ENCODE assay signal across 22 cellular contexts in the genomic region with DNA sequence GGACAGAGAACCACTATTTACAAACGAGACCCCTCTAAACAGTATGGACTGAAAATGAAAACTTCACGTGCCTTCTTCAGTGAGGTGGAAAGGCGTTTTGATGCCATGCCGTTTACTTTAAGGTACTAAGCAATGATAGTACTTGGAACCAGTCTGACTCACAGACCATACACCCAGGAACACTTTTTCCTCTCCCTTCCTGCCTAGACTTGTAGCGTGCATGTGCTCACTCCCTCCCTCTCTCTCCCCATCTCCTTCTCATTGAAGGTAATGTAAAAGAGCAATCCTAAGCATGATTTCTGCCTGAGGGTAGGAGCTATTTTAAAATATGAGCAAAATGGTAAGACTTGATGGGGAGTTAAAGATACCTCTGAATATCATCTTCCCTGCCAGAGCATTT. TPM values are rescaled to one million over a fixed set of nuclear protein-coding genes. Genes with fewer than 3 reads are reported as not detected.
DNase-seq lines count a peak whose midpoint lies in the region; ATAC-seq, FAIRE-seq and TF ChIP-seq lines count a peak whose summit lies in the region.
"Had no signal": no experiment of that assay in that cellular context is flagged by ENCODE, and none has a peak within 500 bp of the region (broad histone marks: within the 10 kb centered on the region; RNA-seq: fewer than 3 reads in every experiment).

No MANE protein-coding gene starts in this region.

- H3K9me3 Mint-ChIP-seq in activated naive CD4-positive, alpha-beta T cell treated with anti-CD3 and anti-CD28 coated beads for 36 hours = no peaks in the 10 kb centered on the region
- H3K9me3 Mint-ChIP-seq in activated naive CD4-positive, alpha-beta T cell treated with anti-CD3 and anti-CD28 coated beads, Interleukin-2, amount 10 ng/mL, durations not matched to agents 7 days and 5 days = no peaks in the 10 kb centered on the region
- H3K9me3 Mint-ChIP-seq in nephron progenitor cell = no peaks in the 10 kb centered on the region
- H3K9me3 Mint-ChIP-seq: CD8-positive, alpha-beta memory T cell had no signal

- ATAC-seq in heart right ventricle = no peak
- ATAC-seq: GM12878 had no signal

- peaks cover 68% of the 10 kb centered on the region for H3K36me3 Mint-ChIP-seq in activated naive CD4-positive, alpha-beta T cell treated with anti-CD3 and anti-CD28 coated beads for 36 hours (ENCODE audit: low read depth)
- peaks cover 72% of the 10 kb centered on the region for H3K36me3 Mint-ChIP-seq in activated naive CD4-positive, alpha-beta T cell treated with anti-CD3 and anti-CD28 coated beads, Interleukin-2, amount 10 ng/mL, durations not matched to agents 7 days and 5 days
- peaks cover 78% of the 10 kb centered on the region for H3K36me3 Mint-ChIP-seq in nephron progenitor cell (ENCODE audit: low read depth)

- peaks cover 5 to 19% (median 15%) of the 10 kb centered on the region in 9 donors for H3K4me1 ChIP-seq in heart right ventricle

- no peak overlapping the region for H3K27ac ChIP-seq in heart right ventricle
- H3K27ac ChIP-seq: BLaER1 treated with 17β-estradiol and CSF1 and Interleukin-3, amounts not matched to agents 10 nM and 100 nM; GM23248; KMS-11 had no signal

- H3K36me3 ChIP-seq in bronchial epithelial cell (ENCODE audit: control insufficient read depth, insufficient read depth, low read length) (peaks cover 16% of the 10 kb centered on the region), heart right ventricle (peaks cover 0 to 86% (median 71%) of the 10 kb centered on the region in 9 donors)

- no peak overlapping the region for H3K4me3 Mint-ChIP-seq in activated naive CD4-positive, alpha-beta T cell treated with anti-CD3 and anti-CD28 coated beads for 36 hours
- no peak overlapping the region for H3K4me3 Mint-ChIP-seq in activated naive CD4-positive, alpha-beta T cell treated with anti-CD3 and anti-CD28 coated beads, Interleukin-2, amount 10 ng/mL, durations not matched to agents 7 days and 5 days
- no peak overlapping the region for H3K4me3 Mint-ChIP-seq in nephron progenitor cell

- TF ChIP-seq CTCF in bronchial epithelial cell (IDR thresholded peaks at IDR 0.05; ENCODE audit: insufficient read depth, low read length, severe bottlenecking) (no peak), nephron progenitor cell (IDR thresholded peaks at IDR 0.05) (no peak), heart right ventricle (IDR thresholded peaks at IDR 0.05) (no peak)

- H3K9me3 ChIP-seq in heart right ventricle = no peaks in the 10 kb centered on the region
- H3K9me3 ChIP-seq: HAP-1 had no signal

- intact Hi-C loops in activated naive CD4-positive, alpha-beta T cell treated with anti-CD3 and anti-CD28 coated beads for 36 hours (cut with micrococcal nuclease) = loop anchor here (10.0 kb wide), 1 partner anchor 1126 kb away; the partner anchor contains the start of gene TESPA1
- intact Hi-C loops in heart right ventricle (cut with DNase I) = loop anchor here in 3 of 10 donors (10.0 kb wide), 3 partner anchors 354 to 376 kb away; partner anchors contain the start of genes SPRYD4 (in 2 of the 3) and GDF11 (in 1 of the 3)

- peak overlapping the region; percentile 61 for H3K27ac Mint-ChIP-seq in activated naive CD4-positive, alpha-beta T cell treated with anti-CD3 and anti-CD28 coated beads for 36 hours
- no peak overlapping the region for H3K27ac Mint-ChIP-seq in activated naive CD4-positive, alpha-beta T cell treated with anti-CD3 and anti-CD28 coated beads, Interleukin-2, amount 10 ng/mL, durations not matched to agents 7 days and 5 days
- peak overlapping the region; percentile 77 for H3K27ac Mint-ChIP-seq in nephron progenitor cell

- CTCF ChIA-PET in activated naive CD4-positive, alpha-beta T cell treated with anti-CD3 and anti-CD28 coated beads for 36 hours (lab: Charles Lee) = interaction anchor here (0.7 to 1.4 kb wide), 4 partner anchors 9 to 127 kb away, joined by 3 to 5 read pairs (median 3); partner anchors contain the start of gene ERBB3
- CTCF ChIA-PET in activated naive CD4-positive, alpha-beta T cell treated with anti-CD3 and anti-CD28 coated beads, Interleukin-2, amount 10 ng/mL, durations not matched to agents 7 days and 5 days (lab: Charles Lee) = interaction anchor here (1.2 kb wide), 1 partner anchor 25 kb away, joined by 3 read pairs; no protein-coding TSS in a partner anchor

- H3K4me1 Mint-ChIP-seq in activated naive CD4-positive, alpha-beta T cell treated with anti-CD3 and anti-CD28 coated beads for 36 hours (ENCODE audit: low read depth) = peaks cover 18% of the 10 kb centered on the region
- peaks cover 36% of the 10 kb centered on the region for H3K4me1 Mint-ChIP-seq in activated naive CD4-positive, alpha-beta T cell treated with anti-CD3 and anti-CD28 coated beads, Interleukin-2, amount 10 ng/mL, durations not matched to agents 7 days and 5 days
- H3K4me1 Mint-ChIP-seq in nephron progenitor cell = peaks cover 18% of the 10 kb centered on the region

- no peaks in the 10 kb centered on the region for H3K27me3 Mint-ChIP-seq in activated naive CD4-positive, alpha-beta T cell treated with anti-CD3 and anti-CD28 coated beads for 36 hours (ENCODE audit: low read depth)
- no peaks in the 10 kb centered on the region for H3K27me3 Mint-ChIP-seq in activated naive CD4-positive, alpha-beta T cell treated with anti-CD3 and anti-CD28 coated beads, Interleukin-2, amount 10 ng/mL, durations not matched to agents 7 days and 5 days
- H3K27me3 Mint-ChIP-seq in nephron progenitor cell (ENCODE audit: low read depth, poor library complexity) = peaks cover 2% of the 10 kb centered on the region
- H3K27me3 Mint-ChIP-seq: CD8-positive, alpha-beta memory T cell had no signal

- H3K4me3 ChIP-seq in bronchial epithelial cell (ENCODE audit: low read depth, low read length) (no peak overlapping the region), heart right ventricle (no peak overlapping the region)
- H3K4me3 ChIP-seq: BLaER1 treated with 17β-estradiol and CSF1 and Interleukin-3, amounts not matched to agents 10 nM and 100 nM; GM12878; GM23248; HAP-1 had no signal

- DNase-seq in activated naive CD4-positive, alpha-beta T cell treated with anti-CD3 and anti-CD28 coated beads for 36 hours = no peak
- no peak for DNase-seq in activated naive CD4-positive, alpha-beta T cell treated with anti-CD3 and anti-CD28 coated beads, Interleukin-2, amount 10 ng/mL, durations not matched to agents 7 days and 5 days
- peak; percentile 73 for DNase-seq in HPDE6-E6E7 (ENCODE audit: extremely low spot score)
- DNase-seq in bronchial epithelial cell (ENCODE audit: low read depth) = peak; percentile 96
- DNase-seq in nephron progenitor cell = no peak
- DNase-seq in dedifferentiated amniotic fluid mesenchymal stem cell (ENCODE audit: extremely low spot score) = no peak
- no peak for DNase-seq in central memory CD4-positive, alpha-beta T cell
- DNase-seq in heart right ventricle = no peak
- DNase-seq: CD8-positive, alpha-beta memory T cell; DMS53; EL; GM23248; NCI-H1417 treated with DMSO at 0.1 percent for 48 hours; NCI-H187 treated with DMSO at 0.1 percent for 48 hours; NCI-H2227 treated with DMSO at 0.1 percent for 48 hours; NCI-H510A treated with DMSO at 0.1 percent for 48 hours; NCI-H774 had no signal

- 93 to 94% methylated on average over 5 of the region's 5 CpGs for WGBS in heart right ventricle, 2 donors

- no peaks in the 10 kb centered on the region for H3K27me3 ChIP-seq in bronchial epithelial cell (ENCODE audit: control insufficient read depth, insufficient read depth, low read length)
- no peaks in the 10 kb centered on the region for H3K27me3 ChIP-seq in heart right ventricle
- H3K27me3 ChIP-seq: BLaER1 treated with 17β-estradiol and CSF1 and Interleukin-3, amounts not matched to agents 10 nM and 100 nM had no signal

- no peak for FAIRE-seq in bronchial epithelial cell (lab: Jason Lieb, UNC)
- FAIRE-seq: GM12878 had no signal

RNA-seq across cellular contexts. Expression of gene RPL41, which starts 5.9 kb away (rescaled TPM):
- 1,000 to 10,000 TPM; 5,971 to 6,299 TPM for total RNA-seq in activated naive CD4-positive, alpha-beta T cell treated with anti-CD3 and anti-CD28 coated beads for 36 hours
- total RNA-seq in bronchial epithelial cell (3,411 and 3,733 TPM in 2 replicates), heart right ventricle (1,000 to 10,000 TPM; 1,835 to 2,619 (median 2,004) TPM)
- polyA plus RNA-seq in heart right ventricle = 1,000 to 10,000 TPM in 1 of 2 donors, 100 to 1,000 TPM in 1; 475 to 5,263 TPM

RNA-seq across cellular contexts. Expression of gene PA2G4, which starts 6.2 kb away (rescaled TPM):
- total RNA-seq in activated naive CD4-positive, alpha-beta T cell treated with anti-CD3 and anti-CD28 coated beads for 36 hours = 100 to 1,000 TPM; 398 to 411 TPM
- total RNA-seq in bronchial epithelial cell (168 and 172 TPM in 2 replicates), heart right ventricle (10 to 100 TPM; 64.3 to 91.9 (median 71.5) TPM)
- polyA plus RNA-seq in heart right ventricle = 100 to 1,000 TPM in 1 of 2 donors, 10 to 100 TPM in 1; 79.4 to 148 TPM

RNA-seq across cellular contexts. Expression of gene ZC3H10, which starts 7.5 kb away (rescaled TPM):
- total RNA-seq in activated naive CD4-positive, alpha-beta T cell treated with anti-CD3 and anti-CD28 coated beads for 36 hours = 1 to 10 TPM; 6.4 to 6.6 TPM
- total RNA-seq in bronchial epithelial cell = 3.5 and 4.5 TPM in 2 replicates
- total RNA-seq in heart right ventricle = 1 to 10 TPM; 3.6 to 5.8 (median 4.9) TPM
- polyA plus RNA-seq in heart right ventricle = 1 to 10 TPM; 2.1 to 3.4 TPM

RNA-seq across cellular contexts. Expression of gene ESYT1, which starts 17.5 kb away (rescaled TPM):
- 10 to 100 TPM; 87.4 to 88.9 TPM for total RNA-seq in activated naive CD4-positive, alpha-beta T cell treated with anti-CD3 and anti-CD28 coated beads for 36 hours
- total RNA-seq in bronchial epithelial cell (253 and 304 TPM in 2 replicates), heart right ventricle (10 to 100 TPM; 28.8 to 47.5 (median 31.9) TPM)
- 10 to 100 TPM; 20.9 to 57.3 TPM for polyA plus RNA-seq in heart right ventricle

RNA-seq across cellular contexts. Expression of gene ERBB3, which starts 30.6 kb away (rescaled TPM):
- total RNA-seq in activated naive CD4-positive, alpha-beta T cell treated with anti-CD3 and anti-CD28 coated beads for 36 hours = 1 to 10 TPM; 1.0 to 1.9 TPM
- total RNA-seq in bronchial epithelial cell (21.1 and 59.8 TPM in 2 replicates), heart right ventricle (1 to 10 TPM in 9 of 10 donors, under 1 TPM in 1; 0.80 to 6.1 (median 2.9) TPM)
- 1 to 10 TPM; 2.1 to 7.8 TPM for polyA plus RNA-seq in heart right ventricle
- total RNA-seq: OCI-LY7 had no signal

Comparison
In these comparisons a context has a peak if more than half of its experiments do, and no peak if none do; other contexts are left out.
1. DNase-seq: peak in HPDE6-E6E7 (single experiment) and bronchial epithelial cell (single experiment); none in activated naive CD4-positive, alpha-beta T cell treated with anti-CD3 and anti-CD28 coated beads for 36 hours (single experiment), activated naive CD4-positive, alpha-beta T cell treated with anti-CD3 and anti-CD28 coated beads, Interleukin-2, amount 10 ng/mL, durations not matched to agents 7 days and 5 days (single experiment), nephron progenitor cell (single experiment), dedifferentiated amniotic fluid mesenchymal stem cell (single experiment), central memory CD4-positive, alpha-beta T cell (single experiment) and heart right ventricle (0 of 2).